ENCODE assay signal across 18 cellular contexts in genomic region chr16:15981382-15981781, GRCh38. TPM values are rescaled to one million over a fixed set of nuclear protein-coding genes. Genes with fewer than 3 reads are reported as not detected.
A peak's percentile ranks its signal among the peaks of the same experiment; 100 is the strongest.
DNase-seq lines count a peak whose midpoint lies in the region; ATAC-seq, FAIRE-seq and TF ChIP-seq lines count a peak whose summit lies in the region.
"Had no signal": no experiment of that assay in that cellular context is flagged by ENCODE, and none has a peak within 500 bp of the region (broad histone marks: within the 10 kb centered on the region; RNA-seq: fewer than 3 reads in every experiment).

No MANE protein-coding gene starts in this region.

- TF ChIP-seq EP300 in K562 (IDR thresholded peaks at IDR 0.05; ENCODE audit: low read length), result no peak

- peak; percentile 29 for DNase-seq in activated naive CD8-positive, alpha-beta T cell treated with anti-CD3 and anti-CD28 coated beads, Interleukin-2, amount 50 U/mL, for 24 hours
- no peak for DNase-seq in activated naive CD8-positive, alpha-beta T cell treated with anti-CD3 and anti-CD28 coated beads for 36 hours
- DNase-seq in DND-41 (peak; percentile 13), K562 (ENCODE audit: extremely low read depth in 1 of 4, low spot score in 3 of 4) (peak in 1 of 4 experiments; percentile 34), posterior vena cava (ENCODE audit: low spot score) (peak; percentile 35), Peyer's patch (no peak), ACHN (no peak), NAMALWA (ENCODE audit: low spot score) (no peak)
- DNase-seq: 8988T; CD8-positive, alpha-beta memory T cell; GF-D8; HFFc6 had no signal

- H3K79me2 ChIP-seq in DND-41 (ENCODE audit: insufficient read depth, low read length) (peaks cover 94% of the 10 kb centered on the region), K562 (ENCODE audit: control insufficient read depth, insufficient read depth, low read length) (peaks cover 68% of the 10 kb centered on the region)

- H3K4me3 ChIP-seq in DND-41 (ENCODE audit: low read depth in 1 of 2, low read length in 2 of 2) (no peak overlapping the region), K562 (no peak overlapping the region), Peyer's patch (no peak overlapping the region)
- H3K4me3 ChIP-seq: HAP-1 had no signal

- H3K36me3 ChIP-seq in DND-41 (ENCODE audit: insufficient read depth, low read length) (peaks cover 37% of the 10 kb centered on the region), K562 (ENCODE audit: control insufficient read depth, insufficient read depth, low read length) (peaks cover 24% of the 10 kb centered on the region; the same call in 2 of the 3 replicates), Peyer's patch (peaks cover 0 to 5% (median 0%) of the 10 kb centered on the region in 3 donors)

- no peak overlapping the region for H3K27ac Mint-ChIP-seq in activated naive CD8-positive, alpha-beta T cell treated with anti-CD3 and anti-CD28 coated beads, Interleukin-2, amount 50 U/mL, for 24 hours
- no peak overlapping the region for H3K27ac Mint-ChIP-seq in activated naive CD8-positive, alpha-beta T cell treated with anti-CD3 and anti-CD28 coated beads for 36 hours
- H3K27ac Mint-ChIP-seq: B cell, HFFc6 had no signal

- no peaks in the 10 kb centered on the region for H3K27me3 Mint-ChIP-seq in activated naive CD8-positive, alpha-beta T cell treated with anti-CD3 and anti-CD28 coated beads, Interleukin-2, amount 50 U/mL, for 24 hours
- H3K27me3 Mint-ChIP-seq in activated naive CD8-positive, alpha-beta T cell treated with anti-CD3 and anti-CD28 coated beads for 36 hours, result no peaks in the 10 kb centered on the region
- H3K27me3 Mint-ChIP-seq: B cell; CD8-positive, alpha-beta memory T cell had no signal

- H3K9me1 ChIP-seq in K562 (ENCODE audit: control insufficient read depth, insufficient read depth, low read length), result no peaks in the 10 kb centered on the region

- H3K4me1 ChIP-seq in DND-41 (ENCODE audit: insufficient read depth, low read length) (no peaks in the 10 kb centered on the region), K562 (replicated peaks in 1 of 2; ENCODE audit: control insufficient read depth in 2 of 2, insufficient read depth in 2 of 2, low read length in 2 of 2) (no peaks in the 10 kb centered on the region), Peyer's patch (peaks cover 0 to 5% (median 0%) of the 10 kb centered on the region in 4 donors)
- H3K4me1 ChIP-seq: Caco-2, HAP-1 had no signal

- H3K9ac ChIP-seq in DND-41 (ENCODE audit: low read depth, low read length) (no peak overlapping the region), K562 (ENCODE audit: insufficient read depth in 1 of 2, low read depth in 2 of 2, low read length in 2 of 2) (no peak overlapping the region)

- H3K4me2 ChIP-seq in DND-41 (ENCODE audit: insufficient read depth, low read length) (no peak overlapping the region), K562 (ENCODE audit: insufficient read depth, low read length) (no peak overlapping the region)

- FAIRE-seq in K562 (lab: Jason Lieb, UNC), result no peak
- FAIRE-seq: GM19239, H1, HTR-8/SVneo had no signal

- TF ChIP-seq POLR2A in K562 (conservative IDR thresholded peaks at IDR 0.05), result no peak
- TF ChIP-seq POLR2A in Peyer's patch (IDR thresholded peaks at IDR 0.05), result no peak

- intact Hi-C loops in K562 (cut with micrococcal nuclease), result no loop called here
- intact Hi-C loops in posterior vena cava (cut with DNase I), result no loop called here

- peaks cover 27% of the 10 kb centered on the region for H3K4me1 Mint-ChIP-seq in activated naive CD8-positive, alpha-beta T cell treated with anti-CD3 and anti-CD28 coated beads, Interleukin-2, amount 50 U/mL, for 24 hours
- peaks cover 12% of the 10 kb centered on the region for H3K4me1 Mint-ChIP-seq in activated naive CD8-positive, alpha-beta T cell treated with anti-CD3 and anti-CD28 coated beads for 36 hours

- H3K27ac ChIP-seq in DND-41 (ENCODE audit: low read length) (no peak overlapping the region), K562 (ENCODE audit: extremely low read depth, low read depth, low read length) (no peak overlapping the region), Peyer's patch (no peak overlapping the region)

- peaks cover 79% of the 10 kb centered on the region for H3K36me3 Mint-ChIP-seq in activated naive CD8-positive, alpha-beta T cell treated with anti-CD3 and anti-CD28 coated beads, Interleukin-2, amount 50 U/mL, for 24 hours (ENCODE audit: low read depth)
- H3K36me3 Mint-ChIP-seq in activated naive CD8-positive, alpha-beta T cell treated with anti-CD3 and anti-CD28 coated beads for 36 hours, result peaks cover 84% of the 10 kb centered on the region

- CTCF ChIA-PET in K562 (lab: Yijun Ruan, JAX; ENCODE audit: low intra/inter-chr PET ratio), result no interaction called here

- H2AFZ ChIP-seq in DND-41 (ENCODE audit: low read depth, low read length), result no peak overlapping the region
- no peak overlapping the region for H2AFZ ChIP-seq in K562 (ENCODE audit: low read depth, low read length)

- H3K27me3 ChIP-seq in DND-41 (ENCODE audit: insufficient read depth, low read length, poor library complexity) (no peaks in the 10 kb centered on the region), K562 (ENCODE audit: control insufficient read depth in 2 of 2, insufficient read depth in 2 of 2, low read length in 2 of 2) (no peaks in the 10 kb centered on the region), Peyer's patch (no peaks in the 10 kb centered on the region)

- WGBS in K562 (ENCODE audit: insufficient coverage, low coverage, missing lambda C conversion rate), result 67% methylated on average over 3 of the region's 3 CpGs

- no peak overlapping the region for H3K4me3 Mint-ChIP-seq in activated naive CD8-positive, alpha-beta T cell treated with anti-CD3 and anti-CD28 coated beads, Interleukin-2, amount 50 U/mL, for 24 hours
- H3K4me3 Mint-ChIP-seq in activated naive CD8-positive, alpha-beta T cell treated with anti-CD3 and anti-CD28 coated beads for 36 hours, result no peak overlapping the region
- H3K4me3 Mint-ChIP-seq: B cell; CD8-positive, alpha-beta memory T cell; HFFc6 had no signal

- POLR2A ChIA-PET in K562 (lab: Yijun Ruan, JAX), result interaction anchor here (0.7 kb wide), 1 partner anchor 17 kb away, joined by 3 read pairs; no protein-coding TSS in a partner anchor

- peaks cover 39% of the 10 kb centered on the region for H3K9me3 Mint-ChIP-seq in activated naive CD8-positive, alpha-beta T cell treated with anti-CD3 and anti-CD28 coated beads, Interleukin-2, amount 50 U/mL, for 24 hours
- H3K9me3 Mint-ChIP-seq in activated naive CD8-positive, alpha-beta T cell treated with anti-CD3 and anti-CD28 coated beads for 36 hours, result peaks cover 41% of the 10 kb centered on the region

- in situ Hi-C loops in K562 (cut with MboI), result no loop called here
- in situ Hi-C loops in ACHN (cut with HindIII; ENCODE audit: low pct_ligation_motif_present, low pct_unique_long_range_greater_than_20kb, low sequenced_read_pairs), result no loop called here

- BruUV-seq in K562 (replicated peaks; lab: Mats Ljungman, UMichigan), result no TSS peak

- peaks cover 47% of the 10 kb centered on the region for H3K9me3 ChIP-seq in DND-41 (ENCODE audit: insufficient read depth, low read length, severe bottlenecking)
- H3K9me3 ChIP-seq in K562 (replicated peaks; ENCODE audit: control insufficient read depth, insufficient read depth, low read depth, low read length), result peaks cover 40% of the 10 kb centered on the region
- peaks cover 0 to 18% (median 8%) of the 10 kb centered on the region in 4 donors for H3K9me3 ChIP-seq in Peyer's patch

- no peak for TF ChIP-seq CTCF in DND-41 (IDR thresholded peaks at IDR 0.05; ENCODE audit: borderline replicate concordance, extremely low read depth, low read length, poor library complexity, severe bottlenecking)
- no peak for TF ChIP-seq CTCF in K562 (IDR thresholded peaks at IDR 0.05 in 2 of 3, conservative IDR thresholded peaks at IDR 0.05 in 1 of 3; ENCODE audit: insufficient read depth in 2 of 3, low read depth in 1 of 3, low read length in 3 of 3)
- TF ChIP-seq CTCF in Peyer's patch (IDR thresholded peaks at IDR 0.05), result no peak

- no peak for ATAC-seq in activated naive CD8-positive, alpha-beta T cell treated with anti-CD3 and anti-CD28 coated beads, Interleukin-2, amount 50 U/mL, for 24 hours
- ATAC-seq in DND-41 (ENCODE audit: insufficient read depth, low read depth) (no peak), K562 (no peak)

- H4K20me1 ChIP-seq in DND-41 (ENCODE audit: insufficient read depth, low read length) (peaks cover 13% of the 10 kb centered on the region), K562 (replicated peaks; ENCODE audit: control insufficient read depth, insufficient read depth, low read length) (no peaks in the 10 kb centered on the region)

- no peak for TF ChIP-seq RAD21 in K562 (CRISPR knock-in tag; conservative IDR thresholded peaks at IDR 0.05 in 1 of 2, IDR thresholded peaks at IDR 0.05 in 1 of 2)

TF ChIP-seq in K562, 482 proteins besides CTCF, POLR2A, EP300 and RAD21 (continues in another document):
- TF ChIP-seq TEAD4 (IDR thresholded peaks at IDR 0.05; ENCODE audit: low read length) (no peak), TEAD4 (CRISPR knock-in tag; IDR thresholded peaks at IDR 0.05; ENCODE audit: borderline replicate concordance) (no peak), RBFOX2 (IDR thresholded peaks at IDR 0.05; ENCODE audit: low read depth, low read length) (no peak), IRF2 (CRISPR knock-in tag; IDR thresholded peaks at IDR 0.05) (no peak), BRD9 (IDR thresholded peaks at IDR 0.05; ENCODE audit: low read depth, partially characterized antibody) (no peak), ZNF23 (CRISPR knock-in tag; IDR thresholded peaks at IDR 0.05) (no peak)

RNA-seq across cellular contexts. Expression of gene ABCC1, which starts 32.0 kb away (rescaled TPM):
- total RNA-seq in activated naive CD8-positive, alpha-beta T cell treated with anti-CD3 and anti-CD28 coated beads for 36 hours, result 10 to 100 TPM; 57.0 to 61.9 TPM
- total RNA-seq in K562 (2011; cell fraction: chromatin; rRNA removed; ENCODE audit: low replicate concordance), result 141 and 264 TPM in 2 replicates
- total RNA-seq in K562 (2011; cell fraction: nucleolus; rRNA removed), result 136 and 143 TPM in 2 replicates
- 122 and 132 TPM in 2 replicates for total RNA-seq in K562 (2011; cell fraction: nucleoplasm; rRNA removed)
- 12.5 and 15.7 TPM in 2 replicates for total RNA-seq in K562 (2014; rRNA removed)
- total RNA-seq in K562 (2014; rRNA removed; fragmentation: Illumina TruSeq; extraction: Trizol), result 9.5 and 10.0 TPM in 2 replicates
- total RNA-seq in K562 (2015; rRNA removed; fragmentation: Illumina TruSeq; extraction: Trizol), result 7.4 and 8.8 TPM in 2 replicates
- 39.9 and 41.6 TPM in 2 replicates for total RNA-seq in K562 (2021)
- polyA plus RNA-seq in K562 (2011; rRNA removed), result 9.9 and 13.8 TPM in 2 replicates
- polyA plus RNA-seq in K562 (2011; cell fraction: cytosol; rRNA removed), result 13.3 and 15.4 TPM in 2 replicates
- 35.3 and 52.6 TPM in 2 replicates for polyA plus RNA-seq in K562 (2011; cell fraction: nucleus; rRNA removed)
- polyA plus RNA-seq in K562 (2012), result 32.3 and 37.8 TPM in 2 replicates
- 27.2 and 27.9 TPM in 2 replicates for polyA plus RNA-seq in K562 (2014; fragmentation: Illumina TruSeq; extraction: Trizol)
- polyA plus RNA-seq in K562 (2014; fragmentation: Nextera tagmentation; extraction: Ambion mirVana), result 1 to 10 TPM; 3.9 to 4.4 TPM
- polyA plus RNA-seq in K562 (2014; rRNA removed), result 14.2 and 15.6 TPM in 2 replicates
- 35.0 and 39.8 TPM in 2 replicates for polyA minus RNA-seq in K562 (2011; rRNA and poly(A)+ RNA removed)
- polyA minus RNA-seq in K562 (2011; cell fraction: cytosol; rRNA and poly(A)+ RNA removed), result 36.8 and 44.5 TPM in 2 replicates
- polyA minus RNA-seq in K562 (2011; cell fraction: nucleus; rRNA and poly(A)+ RNA removed), result 28.7 and 39.2 TPM in 2 replicates
- total RNA-seq in posterior vena cava, result 10 to 100 TPM; 26.2 to 27.8 TPM
- 100 to 1,000 TPM in 1 of 4 donors, 10 to 100 TPM in 3; 17.3 to 105 (median 28.3) TPM for total RNA-seq in Peyer's patch

Comparison
In these comparisons a context has a peak if more than half of its experiments do, and no peak if none do; other contexts are left out.
1. DNase-seq: peak in activated naive CD8-positive, alpha-beta T cell treated with anti-CD3 and anti-CD28 coated beads, Interleukin-2, amount 50 U/mL, for 24 hours (single experiment), DND-41 (single experiment) and posterior vena cava (single experiment); none in activated naive CD8-positive, alpha-beta T cell treated with anti-CD3 and anti-CD28 coated beads for 36 hours (single experiment), Peyer's patch (0 of 3), ACHN (single experiment) and NAMALWA (single experiment).